ENCODE assay signal across 13 cellular contexts in the genomic region with DNA sequence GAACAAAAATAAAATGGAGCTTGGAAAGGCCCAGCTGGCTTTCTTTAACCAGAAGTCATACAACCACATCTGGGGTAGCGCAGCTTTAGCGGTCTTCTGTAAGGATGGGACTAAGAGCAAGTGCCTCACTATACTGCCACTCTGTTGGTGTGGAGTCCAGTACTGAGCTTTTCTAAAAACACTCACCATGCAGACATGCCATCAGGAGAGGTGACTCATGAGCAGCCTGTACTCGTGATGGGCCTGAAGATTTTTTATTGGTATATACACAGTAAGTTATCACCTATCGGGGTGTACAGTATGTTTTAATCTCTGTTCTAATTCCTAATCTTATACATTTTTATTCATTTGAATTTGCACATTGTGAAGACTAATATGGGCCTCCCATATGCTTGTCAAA. TPM values are rescaled to one million over a fixed set of nuclear protein-coding genes. Genes with fewer than 3 reads are reported as not detected.
A peak's percentile ranks its signal among the peaks of the same experiment; 100 is the strongest.
DNase-seq lines count a peak whose midpoint lies in the region; ATAC-seq and TF ChIP-seq lines count a peak whose summit lies in the region.
"Had no signal": no experiment of that assay in that cellular context is flagged by ENCODE, and none has a peak within 500 bp of the region (broad histone marks: within the 10 kb centered on the region; RNA-seq: fewer than 3 reads in every experiment).

No MANE protein-coding gene starts in this region.

- peak overlapping the region; percentile 69 for H3K27ac Mint-ChIP-seq in stimulated activated naive B cell treated with anti-CD40 and anti-IgM and Interleukin-4, amounts not matched to agents 10 μg/mL and 1 μg/mL and 100 μg/mL, for 72 hours
- H3K27ac Mint-ChIP-seq: activated naive CD8-positive, alpha-beta T cell had no signal

- DNase-seq in activated CD4-positive, CD25-positive, alpha-beta regulatory T cell treated with anti-CD3 and anti-CD28 coated beads, Interleukin-2, amount 50 U/mL, for 72 hours, result no peak
- DNase-seq in fibroblast of the aortic adventitia (ENCODE audit: low read depth) (peak; percentile 47), NCI-H2029 treated with DMSO at 0.1 percent for 48 hours (lab: John Stamatoyannopoulos, UW) (no peak)
- DNase-seq in stimulated activated naive B cell treated with anti-CD40 and anti-IgM and Interleukin-4, amounts not matched to agents 10 μg/mL and 1 μg/mL and 100 μg/mL, for 72 hours, result no peak
- DNase-seq in effector CD8-positive, alpha-beta T cell (lab: John Stamatoyannopoulos, UW), result no peak
- DNase-seq: 8988T; effector memory CD4-positive, alpha-beta T cell; small intestine; stimulated activated CD8-positive, alpha-beta memory T cell treated with anti-CD3 and anti-CD28 coated beads, Interleukin-4, amount 100 ng/mL, for 48 hours had no signal

- ATAC-seq in activated CD4-positive, CD25-positive, alpha-beta regulatory T cell treated with anti-CD3 and anti-CD28 coated beads, Interleukin-2, amount 50 U/mL, for 24 hours, result peak; percentile 13 to 46
- ATAC-seq in SK-N-SH treated with all-trans-retinoic acid at 6 μM for 48 hours (peak; percentile 82), HG02678 (IDR thresholded peaks at IDR 0.05; ENCODE audit: unreplicated experiment) (no peak)
- ATAC-seq in stimulated activated naive B cell treated with anti-CD40 and anti-IgM and Interleukin-4, amounts not matched to agents 10 μg/mL and 1 μg/mL and 100 μg/mL, for 72 hours (replicated peaks), result peak; percentile 25 to 38

- H3K36me3 Mint-ChIP-seq in stimulated activated naive B cell treated with anti-CD40 and anti-IgM and Interleukin-4, amounts not matched to agents 10 μg/mL and 1 μg/mL and 100 μg/mL, for 72 hours, result peaks cover 6 to 27% of the 10 kb centered on the region in 2 donors

- peaks cover 36 to 63% of the 10 kb centered on the region in 2 donors for H3K4me1 Mint-ChIP-seq in stimulated activated naive B cell treated with anti-CD40 and anti-IgM and Interleukin-4, amounts not matched to agents 10 μg/mL and 1 μg/mL and 100 μg/mL, for 72 hours

- TF ChIP-seq CTCF in fibroblast of the aortic adventitia (IDR thresholded peaks at IDR 0.05; ENCODE audit: insufficient read depth, low read length), result no peak

- peaks cover 0 to 2% of the 10 kb centered on the region in 2 donors for H3K9me3 Mint-ChIP-seq in stimulated activated naive B cell treated with anti-CD40 and anti-IgM and Interleukin-4, amounts not matched to agents 10 μg/mL and 1 μg/mL and 100 μg/mL, for 72 hours

- H3K27me3 Mint-ChIP-seq in stimulated activated naive B cell treated with anti-CD40 and anti-IgM and Interleukin-4, amounts not matched to agents 10 μg/mL and 1 μg/mL and 100 μg/mL, for 72 hours, result no peaks in the 10 kb centered on the region
- H3K27me3 Mint-ChIP-seq: activated naive CD8-positive, alpha-beta T cell had no signal

- H3K4me3 Mint-ChIP-seq in stimulated activated naive B cell treated with anti-CD40 and anti-IgM and Interleukin-4, amounts not matched to agents 10 μg/mL and 1 μg/mL and 100 μg/mL, for 72 hours, result peak overlapping the region in 1 of 2 donors; percentile 6
- H3K4me3 Mint-ChIP-seq: activated naive CD8-positive, alpha-beta T cell had no signal

- no peak overlapping the region for H3K4me3 ChIP-seq in fibroblast of the aortic adventitia (ENCODE audit: low read depth, low read length)

TF ChIP-seq in SK-N-SH treated with all-trans-retinoic acid at 6 μM for 48 hours, 23 proteins besides CTCF, POLR2A, EP300 and RAD21:
- TF ChIP-seq OSR1 (CRISPR knock-in tag; IDR thresholded peaks at IDR 0.05), result no peak
- no peak for TF ChIP-seq RARB (CRISPR knock-in tag; IDR thresholded peaks at IDR 0.05)
- TF ChIP-seq, protein P1, sequence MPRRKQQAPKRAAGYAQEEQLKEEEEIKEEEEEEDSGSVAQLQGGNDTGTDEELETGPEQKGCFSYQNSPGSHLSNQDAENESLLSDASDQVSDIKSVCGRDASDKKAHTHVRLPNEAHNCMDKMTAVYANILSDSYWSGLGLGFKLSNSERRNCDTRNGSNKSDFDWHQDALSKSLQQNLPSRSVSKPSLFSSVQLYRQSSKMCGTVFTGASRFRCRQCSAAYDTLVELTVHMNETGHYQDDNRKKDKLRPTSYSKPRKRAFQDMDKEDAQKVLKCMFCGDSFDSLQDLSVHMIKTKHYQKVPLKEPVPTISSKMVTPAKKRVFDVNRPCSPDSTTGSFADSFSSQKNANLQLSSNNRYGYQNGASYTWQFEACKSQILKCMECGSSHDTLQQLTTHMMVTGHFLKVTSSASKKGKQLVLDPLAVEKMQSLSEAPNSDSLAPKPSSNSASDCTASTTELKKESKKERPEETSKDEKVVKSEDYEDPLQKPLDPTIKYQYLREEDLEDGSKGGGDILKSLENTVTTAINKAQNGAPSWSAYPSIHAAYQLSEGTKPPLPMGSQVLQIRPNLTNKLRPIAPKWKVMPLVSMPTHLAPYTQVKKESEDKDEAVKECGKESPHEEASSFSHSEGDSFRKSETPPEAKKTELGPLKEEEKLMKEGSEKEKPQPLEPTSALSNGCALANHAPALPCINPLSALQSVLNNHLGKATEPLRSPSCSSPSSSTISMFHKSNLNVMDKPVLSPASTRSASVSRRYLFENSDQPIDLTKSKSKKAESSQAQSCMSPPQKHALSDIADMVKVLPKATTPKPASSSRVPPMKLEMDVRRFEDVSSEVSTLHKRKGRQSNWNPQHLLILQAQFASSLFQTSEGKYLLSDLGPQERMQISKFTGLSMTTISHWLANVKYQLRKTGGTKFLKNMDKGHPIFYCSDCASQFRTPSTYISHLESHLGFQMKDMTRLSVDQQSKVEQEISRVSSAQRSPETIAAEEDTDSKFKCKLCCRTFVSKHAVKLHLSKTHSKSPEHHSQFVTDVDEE (CRISPR knock-in tag; IDR thresholded peaks at IDR 0.05), result no peak
- TF ChIP-seq TCF4 (CRISPR knock-in tag; IDR thresholded peaks at IDR 0.05; ENCODE audit: borderline replicate concordance), result no peak
- TF ChIP-seq, protein P2, sequence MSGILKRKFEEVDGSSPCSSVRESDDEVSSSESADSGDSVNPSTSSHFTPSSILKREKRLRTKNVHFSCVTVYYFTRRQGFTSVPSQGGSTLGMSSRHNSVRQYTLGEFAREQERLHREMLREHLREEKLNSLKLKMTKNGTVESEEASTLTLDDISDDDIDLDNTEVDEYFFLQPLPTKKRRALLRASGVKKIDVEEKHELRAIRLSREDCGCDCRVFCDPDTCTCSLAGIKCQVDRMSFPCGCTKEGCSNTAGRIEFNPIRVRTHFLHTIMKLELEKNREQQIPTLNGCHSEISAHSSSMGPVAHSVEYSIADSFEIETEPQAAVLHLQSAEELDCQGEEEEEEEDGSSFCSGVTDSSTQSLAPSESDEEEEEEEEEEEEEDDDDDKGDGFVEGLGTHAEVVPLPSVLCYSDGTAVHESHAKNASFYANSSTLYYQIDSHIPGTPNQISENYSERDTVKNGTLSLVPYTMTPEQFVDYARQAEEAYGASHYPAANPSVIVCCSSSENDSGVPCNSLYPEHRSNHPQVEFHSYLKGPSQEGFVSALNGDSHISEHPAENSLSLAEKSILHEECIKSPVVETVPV (CRISPR knock-in tag; IDR thresholded peaks at IDR 0.05), result no peak
- no peak for TF ChIP-seq SNAI2 (CRISPR knock-in tag; IDR thresholded peaks at IDR 0.05)
- TF ChIP-seq ZFP3 (CRISPR knock-in tag; IDR thresholded peaks at IDR 0.05), result no peak
- TF ChIP-seq, protein P3, sequence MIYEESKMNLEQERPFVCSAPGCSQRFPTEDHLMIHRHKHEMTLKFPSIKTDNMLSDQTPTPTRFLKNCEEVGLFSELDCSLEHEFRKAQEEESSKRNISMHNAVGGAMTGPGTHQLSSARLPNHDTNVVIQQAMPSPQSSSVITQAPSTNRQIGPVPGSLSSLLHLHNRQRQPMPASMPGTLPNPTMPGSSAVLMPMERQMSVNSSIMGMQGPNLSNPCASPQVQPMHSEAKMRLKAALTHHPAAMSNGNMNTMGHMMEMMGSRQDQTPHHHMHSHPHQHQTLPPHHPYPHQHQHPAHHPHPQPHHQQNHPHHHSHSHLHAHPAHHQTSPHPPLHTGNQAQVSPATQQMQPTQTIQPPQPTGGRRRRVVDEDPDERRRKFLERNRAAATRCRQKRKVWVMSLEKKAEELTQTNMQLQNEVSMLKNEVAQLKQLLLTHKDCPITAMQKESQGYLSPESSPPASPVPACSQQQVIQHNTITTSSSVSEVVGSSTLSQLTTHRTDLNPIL (CRISPR knock-in tag; IDR thresholded peaks at IDR 0.05; ENCODE audit: low read depth), result no peak
- TF ChIP-seq ESRRG (CRISPR knock-in tag; IDR thresholded peaks at IDR 0.05), result no peak
- no peak for TF ChIP-seq BACH2 (CRISPR knock-in tag; IDR thresholded peaks at IDR 0.05; ENCODE audit: borderline replicate concordance)
- TF ChIP-seq CSDC2 (CRISPR knock-in tag; IDR thresholded peaks at IDR 0.05), result no peak
- no peak for TF ChIP-seq TOX (CRISPR knock-in tag; IDR thresholded peaks at IDR 0.05; ENCODE audit: borderline replicate concordance)
- TF ChIP-seq ZNF8 (CRISPR knock-in tag; IDR thresholded peaks at IDR 0.05), result no peak

RNA-seq across cellular contexts. Expression of a gene that starts 9.6 kb away (rescaled TPM):
- total RNA-seq in fibroblast of the aortic adventitia (ENCODE audit: low replicate concordance), result 39.0 and 64.4 TPM in 2 replicates
